ENCODE assay signal across 24 cellular contexts in genomic region chr11:533049-533585, GRCh38. TPM values are rescaled to one million over a fixed set of nuclear protein-coding genes. Genes with fewer than 3 reads are reported as not detected.
DNase-seq lines count a peak whose midpoint lies in the region; ATAC-seq and TF ChIP-seq lines count a peak whose summit lies in the region.
"Had no signal": no experiment of that assay in that cellular context is flagged by ENCODE, and none has a peak within 500 bp of the region (broad histone marks: within the 10 kb centered on the region; RNA-seq: fewer than 3 reads in every experiment).

No MANE protein-coding gene starts in this region.

- peaks cover 38% of the 10 kb centered on the region for H3K4me1 ChIP-seq in BLaER1
- peaks cover 41% of the 10 kb centered on the region for H3K4me1 ChIP-seq in DND-41 (ENCODE audit: insufficient read depth, low read length)
- H3K4me1 ChIP-seq in osteoblast (ENCODE audit: insufficient read depth, low read length): peaks cover 20% of the 10 kb centered on the region

- DNase-seq in DND-41 (no peak), chondrocyte (ENCODE audit: low spot score) (peak; percentile 91), osteoblast (ENCODE audit: insufficient read length, low spot score, missing footprints) (peak; percentile 71), NCI-H345 (lab: John Stamatoyannopoulos, UW) (no peak), NCI-H345 treated with DMSO at 0.1 percent for 48 hours (lab: John Stamatoyannopoulos, UW; ENCODE audit: unreplicated experiment) (no peak)
- DNase-seq: activated CD4-positive, alpha-beta T cell treated with anti-CD3 and anti-CD28 coated beads, Interleukin-2, amount 10 ng/mL, durations not matched to agents 24 days and 14 days; activated CD8-positive, alpha-beta memory T cell treated with anti-CD3 and anti-CD28 coated beads, Interleukin-2, amount 10 ng/mL, durations not matched to agents 7 days and 5 days; activated naive CD8-positive, alpha-beta T cell treated with anti-CD3 and anti-CD28 coated beads, Interleukin-2, amount 50 U/mL, for 24 hours; brain microvascular endothelial cell; CD8-positive, alpha-beta memory T cell; DMS53; glutamatergic neuron; Karpas-422; naive thymus-derived CD8-positive, alpha-beta T cell; NCI-H1048; NCI-H187 treated with DMSO at 0.1 percent for 48 hours; NCI-H226; T-helper 17 cell had no signal

- H3K4me1 Mint-ChIP-seq in chondrocyte (ENCODE audit: low read depth): peaks cover 7% of the 10 kb centered on the region
- H3K4me1 Mint-ChIP-seq: activated T-helper 17 cell treated with anti-CD3 and anti-CD28 coated beads, Interleukin-2, amount 50 U/mL, for 72 hours had no signal

- no peak overlapping the region for H3K4me3 Mint-ChIP-seq in chondrocyte (ENCODE audit: unreplicated experiment)
- H3K4me3 Mint-ChIP-seq: activated CD4-positive, alpha-beta T cell treated with anti-CD3 and anti-CD28 coated beads, Interleukin-2, amount 10 ng/mL, durations not matched to agents 24 days and 14 days; activated CD8-positive, alpha-beta memory T cell treated with anti-CD3 and anti-CD28 coated beads, Interleukin-2, amount 10 ng/mL, durations not matched to agents 7 days and 5 days; activated naive CD8-positive, alpha-beta T cell treated with anti-CD3 and anti-CD28 coated beads, Interleukin-2, amount 50 U/mL, for 24 hours; T-helper 17 cell had no signal

- H3K27me3 Mint-ChIP-seq in chondrocyte (ENCODE audit: low read depth): no peaks in the 10 kb centered on the region
- H3K27me3 Mint-ChIP-seq: activated CD4-positive, alpha-beta T cell treated with anti-CD3 and anti-CD28 coated beads, Interleukin-2, amount 10 ng/mL, durations not matched to agents 24 days and 14 days; activated CD8-positive, alpha-beta memory T cell treated with anti-CD3 and anti-CD28 coated beads, Interleukin-2, amount 10 ng/mL, durations not matched to agents 7 days and 5 days; activated naive CD8-positive, alpha-beta T cell treated with anti-CD3 and anti-CD28 coated beads, Interleukin-2, amount 50 U/mL, for 24 hours; activated T-helper 17 cell treated with anti-CD3 and anti-CD28 coated beads, Interleukin-2, amount 50 U/mL, for 72 hours; CD8-positive, alpha-beta memory T cell; naive thymus-derived CD8-positive, alpha-beta T cell; T-helper 17 cell had no signal

- H3K27me3 ChIP-seq in BLaER1: no peaks in the 10 kb centered on the region
- no peaks in the 10 kb centered on the region for H3K27me3 ChIP-seq in DND-41 (ENCODE audit: insufficient read depth, low read length, poor library complexity)
- H3K27me3 ChIP-seq in osteoblast (ENCODE audit: insufficient read depth, low read length): no peaks in the 10 kb centered on the region
- H3K27me3 ChIP-seq: brain microvascular endothelial cell, SJSA1 had no signal

- H3K36me3 Mint-ChIP-seq in chondrocyte (ENCODE audit: low read depth): no peaks in the 10 kb centered on the region

- H3K4me3 ChIP-seq in BLaER1 (no peak overlapping the region), DND-41 (ENCODE audit: low read depth in 1 of 2, low read length in 2 of 2) (no peak overlapping the region; a peak in 1 of 4 replicates), osteoblast (ENCODE audit: insufficient read depth, low read length) (no peak overlapping the region)
- H3K4me3 ChIP-seq: SJSA1 had no signal

- H3K9ac ChIP-seq in BLaER1: no peak overlapping the region
- H3K9ac ChIP-seq in DND-41 (ENCODE audit: low read depth, low read length): no peak overlapping the region; the same call in 1 of the 2 replicates

- H3K9me3 Mint-ChIP-seq in chondrocyte (ENCODE audit: low read depth): no peaks in the 10 kb centered on the region
- H3K9me3 Mint-ChIP-seq: activated CD4-positive, alpha-beta T cell treated with anti-CD3 and anti-CD28 coated beads, Interleukin-2, amount 10 ng/mL, durations not matched to agents 24 days and 14 days; activated naive CD8-positive, alpha-beta T cell treated with anti-CD3 and anti-CD28 coated beads, Interleukin-2, amount 50 U/mL, for 24 hours; activated T-helper 17 cell treated with anti-CD3 and anti-CD28 coated beads, Interleukin-2, amount 50 U/mL, for 72 hours; CD8-positive, alpha-beta memory T cell; mesothelial cell of epicardium; naive thymus-derived CD8-positive, alpha-beta T cell had no signal

- H3K4me2 ChIP-seq in BLaER1 (peak overlapping the region; percentile 90; the same call in 1 of the 2 replicates), DND-41 (ENCODE audit: insufficient read depth, low read length) (peak overlapping the region; percentile 98), osteoblast (ENCODE audit: insufficient read depth, low read length) (no peak overlapping the region)

- TF ChIP-seq CTCF in DND-41 (IDR thresholded peaks at IDR 0.05; ENCODE audit: borderline replicate concordance, extremely low read depth, low read length, poor library complexity, severe bottlenecking) (no peak), chondrocyte (IDR thresholded peaks at IDR 0.05) (no peak), osteoblast (IDR thresholded peaks at IDR 0.05; ENCODE audit: extremely low read depth, low read depth, low read length) (no peak)

- H2AFZ ChIP-seq in DND-41 (ENCODE audit: low read depth, low read length): no peak overlapping the region
- no peak overlapping the region for H2AFZ ChIP-seq in osteoblast (ENCODE audit: low read length)

- H3K79me2 ChIP-seq in DND-41 (ENCODE audit: insufficient read depth, low read length) (peaks cover 18% of the 10 kb centered on the region), osteoblast (ENCODE audit: insufficient read depth, low read length) (peaks cover 16% of the 10 kb centered on the region)

- H4K20me1 ChIP-seq in BLaER1 (peaks cover 57% of the 10 kb centered on the region), DND-41 (ENCODE audit: insufficient read depth, low read length) (peaks cover 36% of the 10 kb centered on the region), osteoblast (ENCODE audit: insufficient read depth, low read length) (peaks cover 23% of the 10 kb centered on the region)

- H3K36me3 ChIP-seq in BLaER1: peaks cover 56% of the 10 kb centered on the region
- H3K36me3 ChIP-seq in DND-41 (ENCODE audit: insufficient read depth, low read length): peaks cover 35% of the 10 kb centered on the region
- peaks cover 13% of the 10 kb centered on the region for H3K36me3 ChIP-seq in osteoblast (ENCODE audit: insufficient read depth, low read length)

- peak overlapping the region; percentile 8 for H3K27ac Mint-ChIP-seq in chondrocyte (ENCODE audit: unreplicated experiment)
- H3K27ac Mint-ChIP-seq: activated CD4-positive, alpha-beta T cell treated with anti-CD3 and anti-CD28 coated beads, Interleukin-2, amount 10 ng/mL, durations not matched to agents 24 days and 14 days; activated CD8-positive, alpha-beta memory T cell treated with anti-CD3 and anti-CD28 coated beads, Interleukin-2, amount 10 ng/mL, durations not matched to agents 7 days and 5 days; activated naive CD8-positive, alpha-beta T cell treated with anti-CD3 and anti-CD28 coated beads, Interleukin-2, amount 50 U/mL, for 24 hours; activated T-helper 17 cell treated with anti-CD3 and anti-CD28 coated beads, Interleukin-2, amount 50 U/mL, for 72 hours; CD8-positive, alpha-beta memory T cell; mesothelial cell of epicardium; T-helper 17 cell had no signal

- no peaks in the 10 kb centered on the region for H3K9me3 ChIP-seq in BLaER1
- H3K9me3 ChIP-seq in DND-41 (ENCODE audit: insufficient read depth, low read length, severe bottlenecking): no peaks in the 10 kb centered on the region
- H3K9me3 ChIP-seq in osteoblast (ENCODE audit: low read depth, low read length): no peaks in the 10 kb centered on the region
- H3K9me3 ChIP-seq: SJSA1 had no signal

- no peak for ATAC-seq in DND-41 (ENCODE audit: insufficient read depth, low read depth)
- no peak for ATAC-seq in HG03354 (IDR thresholded peaks at IDR 0.05; ENCODE audit: poor library complexity, severe bottlenecking, unreplicated experiment)
- ATAC-seq: activated CD8-positive, alpha-beta memory T cell treated with anti-CD3 and anti-CD28 coated beads, Interleukin-2, amount 10 ng/mL, durations not matched to agents 7 days and 5 days; activated naive CD8-positive, alpha-beta T cell treated with anti-CD3 and anti-CD28 coated beads, Interleukin-2, amount 50 U/mL, for 24 hours; activated T-helper 17 cell treated with anti-CD3 and anti-CD28 coated beads, Interleukin-2, amount 50 U/mL, for 72 hours; naive thymus-derived CD8-positive, alpha-beta T cell; T-helper 17 cell had no signal

- H3K27ac ChIP-seq in BLaER1 (no peak overlapping the region), DND-41 (ENCODE audit: low read length) (no peak overlapping the region), osteoblast (ENCODE audit: low read depth, low read length) (no peak overlapping the region)
- H3K27ac ChIP-seq: brain microvascular endothelial cell, coronary artery, SJSA1 had no signal

RNA-seq across cellular contexts. Expression of gene HRAS, which starts 2.3 kb away (rescaled TPM):
- 65.1 to 77.7 TPM (median 68.0 TPM) in 3 replicates for total RNA-seq in chondrocyte
- 28.6 and 35.7 TPM in 2 replicates for total RNA-seq in osteoblast

RNA-seq across cellular contexts. Expression of gene LRRC56, which starts 4.2 kb away (rescaled TPM):
- total RNA-seq in chondrocyte (2.6 to 2.9 TPM (median 2.7 TPM) in 3 replicates), osteoblast (0.88 and 1.1 TPM in 2 replicates)

RNA-seq across cellular contexts. Expression of gene RNH1, which starts 26.1 kb away (rescaled TPM):
- 146 to 166 TPM (median 161 TPM) in 3 replicates for total RNA-seq in chondrocyte
- 441 and 506 TPM in 2 replicates for total RNA-seq in osteoblast

RNA-seq across cellular contexts. Expression of gene LMNTD2, which starts 27.4 kb away (rescaled TPM):
- total RNA-seq in chondrocyte: 3.8 to 6.1 TPM (median 5.5 TPM) in 3 replicates
- 0.29 and 0.36 TPM in 2 replicates for total RNA-seq in osteoblast

RNA-seq across cellular contexts. Expression of gene RASSF7, which starts 27.7 kb away (rescaled TPM):
- total RNA-seq in chondrocyte (20.0 to 31.3 TPM (median 28.7 TPM) in 3 replicates), osteoblast (2.4 and 6.2 TPM in 2 replicates)

Comparison
In these comparisons a context has a peak if more than half of its experiments do, and no peak if none do; other contexts are left out.
1. DNase-seq: peak in chondrocyte (single experiment) and osteoblast (single experiment); none in DND-41 (single experiment), NCI-H345 (single experiment) and NCI-H345 treated with DMSO at 0.1 percent for 48 hours (single experiment).